Comparison of ENCODE assay signal across 12 cellular contexts in genomic region chr6:117919775-117920492, GRCh38. TPM values are rescaled to one million over a fixed set of nuclear protein-coding genes. Genes with fewer than 3 reads are reported as not detected.
A peak's percentile ranks its signal among the peaks of the same experiment; 100 is the strongest.
DNase-seq lines count a peak whose midpoint lies in the region; ATAC-seq, FAIRE-seq and TF ChIP-seq lines count a peak whose summit lies in the region.
"Had no signal": no experiment of that assay in that cellular context is flagged by ENCODE, and none has a peak within 500 bp of the region (broad histone marks: within the 10 kb centered on the region; RNA-seq: fewer than 3 reads in every experiment).

No MANE protein-coding gene starts in this region.

- H3K23ac ChIP-seq in H1 (ENCODE audit: insufficient read length) = no peak overlapping the region

- no peaks in the 10 kb centered on the region for H3K9me3 Mint-ChIP-seq in natural killer cell treated with Interleukin-12 subunit alpha and Interleukin-12 subunit beta and Interleukin-15 and Interleukin-18, amount 100 ng/mL, for 72 hours
- peaks cover under 1% of the 10 kb centered on the region for H3K9me3 Mint-ChIP-seq in activated CD4-positive, alpha-beta memory T cell treated with anti-CD3 and anti-CD28 coated beads for 36 hours

- no peak overlapping the region; the same call in 1 of the 2 replicates for H3K18ac ChIP-seq in H1 (ENCODE audit: extremely low read depth, low read length)

- peak overlapping the region; percentile 52 for H3K4me2 ChIP-seq in A549
- peak overlapping the region; percentile 78 to 87 for H3K4me2 ChIP-seq in H1 (ENCODE audit: insufficient read depth in 1 of 2, low read depth in 2 of 2, low read length in 2 of 2)

- H3K9ac ChIP-seq in H1 (replicated peaks in 1 of 4; ENCODE audit: extremely low read depth in 1 of 4, low read depth in 3 of 4, low read length in 3 of 4) = peak overlapping the region in 3 of 4 experiments; percentile 25 to 56 (median 49); a peak in 5 of 7 replicates

- intact Hi-C loops in activated CD4-positive, alpha-beta memory T cell treated with anti-CD3 and anti-CD28 coated beads for 36 hours (cut with micrococcal nuclease) = no loop called here

- H3K4me1 ChIP-seq in A549 (no peaks in the 10 kb centered on the region), H1 (replicated peaks in 1 of 4; ENCODE audit: control insufficient read depth in 3 of 4, insufficient read depth in 4 of 4, low read length in 3 of 4) (peaks cover 0 to 9% (median 5%) of the 10 kb centered on the region in 4 experiments; a peak in 4 of 7 replicates), small intestine (ENCODE audit: control insufficient read depth in 2 of 2, insufficient read depth in 1 of 2, low read depth in 1 of 2, low read length in 1 of 2) (no peaks in the 10 kb centered on the region)

- TF ChIP-seq EP300 in A549 (IDR thresholded peaks at IDR 0.05) (no peak), H1 (IDR thresholded peaks at IDR 0.05; ENCODE audit: borderline replicate concordance in 1 of 2, low read depth in 2 of 2, low read length in 2 of 2) (peak in 1 of 2 experiments; percentile 88; a peak in 1 of 3 replicates)

- H2BK20ac ChIP-seq in H1 (ENCODE audit: low read length) = peak overlapping the region; percentile 23; the same call in 1 of the 2 replicates

- H3K27me3 Mint-ChIP-seq in natural killer cell treated with Interleukin-12 subunit alpha and Interleukin-12 subunit beta and Interleukin-15 and Interleukin-18, amount 100 ng/mL, for 72 hours = peaks cover 0 to 3% of the 10 kb centered on the region in 2 donors
- peaks cover 8% of the 10 kb centered on the region for H3K27me3 Mint-ChIP-seq in activated CD4-positive, alpha-beta memory T cell treated with anti-CD3 and anti-CD28 coated beads for 36 hours

- H2BK120ac ChIP-seq in H1 (replicated peaks; ENCODE audit: low read depth, low read length) = no peak overlapping the region

- H3K36me3 Mint-ChIP-seq in natural killer cell treated with Interleukin-12 subunit alpha and Interleukin-12 subunit beta and Interleukin-15 and Interleukin-18, amount 100 ng/mL, for 72 hours = no peaks in the 10 kb centered on the region
- no peaks in the 10 kb centered on the region for H3K36me3 Mint-ChIP-seq in activated CD4-positive, alpha-beta memory T cell treated with anti-CD3 and anti-CD28 coated beads for 36 hours
- H3K36me3 Mint-ChIP-seq: activated naive CD8-positive, alpha-beta T cell treated with anti-CD3 and anti-CD28 coated beads, Interleukin-2, amount 10 ng/mL, durations not matched to agents 7 days and 5 days had no signal

- no peaks in the 10 kb centered on the region for H3K79me1 ChIP-seq in H1 (ENCODE audit: low read depth, low read length)

- no peak for TF ChIP-seq POLR2A in A549 (IDR thresholded peaks at IDR 0.05; ENCODE audit: low read length)
- TF ChIP-seq POLR2A in H1 (IDR thresholded peaks at IDR 0.05; ENCODE audit: control extremely low read depth in 1 of 2, low read depth in 2 of 2, low read length in 2 of 2) = no peak; a peak in 1 of 3 replicates

- no peak overlapping the region for H3K14ac ChIP-seq in H1 (ENCODE audit: insufficient read length)

- ATAC-seq in A549 (peak in 1 of 2 experiments; percentile 25; a peak in 3 of 6 replicates), GM18520 (IDR thresholded peaks at IDR 0.05; ENCODE audit: unreplicated experiment) (no peak)
- peak; percentile 24 to 52 for ATAC-seq in natural killer cell treated with Interleukin-12 subunit alpha and Interleukin-12 subunit beta and Interleukin-15 and Interleukin-18, amount 100 ng/mL, for 72 hours
- ATAC-seq: HCT116 had no signal

- H3K4me3 Mint-ChIP-seq in natural killer cell treated with Interleukin-12 subunit alpha and Interleukin-12 subunit beta and Interleukin-15 and Interleukin-18, amount 100 ng/mL, for 72 hours = no peak overlapping the region
- H3K4me3 Mint-ChIP-seq in activated CD4-positive, alpha-beta memory T cell treated with anti-CD3 and anti-CD28 coated beads for 36 hours = no peak overlapping the region
- H3K4me3 Mint-ChIP-seq: activated naive CD8-positive, alpha-beta T cell treated with anti-CD3 and anti-CD28 coated beads, Interleukin-2, amount 10 ng/mL, durations not matched to agents 7 days and 5 days had no signal

- H3K27ac Mint-ChIP-seq in natural killer cell treated with Interleukin-12 subunit alpha and Interleukin-12 subunit beta and Interleukin-15 and Interleukin-18, amount 100 ng/mL, for 72 hours = no peak overlapping the region
- no peak overlapping the region for H3K27ac Mint-ChIP-seq in activated CD4-positive, alpha-beta memory T cell treated with anti-CD3 and anti-CD28 coated beads for 36 hours
- H3K27ac Mint-ChIP-seq: activated naive CD8-positive, alpha-beta T cell treated with anti-CD3 and anti-CD28 coated beads, Interleukin-2, amount 10 ng/mL, durations not matched to agents 7 days and 5 days had no signal

- CTCF ChIA-PET in A549 (lab: Yijun Ruan, JAX) (interaction anchor here (1.7 kb wide), 1 partner anchor 13 kb away, joined by 3 read pairs; the partner anchor contains the start of gene SLC35F1), H1 (lab: Charles Lee; ENCODE audit: partially characterized antibody) (interaction anchor here (0.7 to 3.3 kb wide), 13 partner anchors 11 to 660 kb away, joined by 3 to 14 read pairs (median 4); no protein-coding TSS in a partner anchor)
- CTCF ChIA-PET in activated CD4-positive, alpha-beta memory T cell treated with anti-CD3 and anti-CD28 coated beads for 36 hours (lab: Charles Lee) = no interaction called here

- TF ChIP-seq CTCF in A549 (IDR thresholded peaks at IDR 0.05) (no peak), H1 (IDR thresholded peaks at IDR 0.05; ENCODE audit: control extremely low read depth in 1 of 3, insufficient read depth in 1 of 3, low read depth in 1 of 3, low read length in 3 of 3) (no peak)

- H3K4me1 Mint-ChIP-seq in natural killer cell treated with Interleukin-12 subunit alpha and Interleukin-12 subunit beta and Interleukin-15 and Interleukin-18, amount 100 ng/mL, for 72 hours (ENCODE audit: low read depth in 2 of 2) = no peaks in the 10 kb centered on the region
- H3K4me1 Mint-ChIP-seq in activated CD4-positive, alpha-beta memory T cell treated with anti-CD3 and anti-CD28 coated beads for 36 hours (ENCODE audit: low read depth) = no peaks in the 10 kb centered on the region
- H3K4me1 Mint-ChIP-seq: activated naive CD8-positive, alpha-beta T cell treated with anti-CD3 and anti-CD28 coated beads, Interleukin-2, amount 10 ng/mL, durations not matched to agents 7 days and 5 days had no signal

- H4K91ac ChIP-seq in H1 (replicated peaks; ENCODE audit: insufficient read length, low read length) = no peak overlapping the region

- no peak overlapping the region for H2AK5ac ChIP-seq in H1 (ENCODE audit: low read depth, low read length)

- no peak overlapping the region; the same call in 1 of the 2 replicates for H2BK12ac ChIP-seq in H1 (ENCODE audit: low read depth, low read length)

- peaks cover 6% of the 10 kb centered on the region; the same call in 1 of the 2 replicates for H3K23me2 ChIP-seq in H1 (ENCODE audit: low read depth, low read length)

- H2BK15ac ChIP-seq in H1 (ENCODE audit: low read length) = no peak overlapping the region

- no peak overlapping the region for H4K5ac ChIP-seq in H1 (ENCODE audit: insufficient read length, low read depth, low read length)

- no peaks in the 10 kb centered on the region for H3K36me3 ChIP-seq in H1 (ENCODE audit: control insufficient read depth in 2 of 4, insufficient read depth in 4 of 4, low read length in 3 of 4)
- no peaks in the 10 kb centered on the region for H3K36me3 ChIP-seq in small intestine (ENCODE audit: control insufficient read depth in 2 of 2, insufficient read depth in 2 of 2, low read length in 2 of 2)

- POLR2A ChIA-PET in A549 (lab: Yijun Ruan, JAX) (no interaction called here), H1 (lab: Charles Lee; ENCODE audit: partially characterized antibody) (interaction anchor here (0.8 to 1.3 kb wide), 4 partner anchors 10 to 14 kb away, joined by 3 to 7 read pairs (median 3); no protein-coding TSS in a partner anchor)
- POLR2A ChIA-PET in activated CD4-positive, alpha-beta memory T cell treated with anti-CD3 and anti-CD28 coated beads for 36 hours (lab: Charles Lee) = no interaction called here

- TF ChIP-seq RAD21 in A549 (conservative IDR thresholded peaks at IDR 0.05 in 1 of 2, IDR thresholded peaks at IDR 0.05 in 1 of 2) (no peak), H1 (IDR thresholded peaks at IDR 0.05 in 1 of 2, conservative IDR thresholded peaks at IDR 0.05 in 1 of 2; ENCODE audit: low read depth in 2 of 2, low read length in 2 of 2) (0 out of 4 replicates have a peak, but pooled peaks of 1 of the 2 experiments have one; percentile 1)

- H3K4ac ChIP-seq in H1 (replicated peaks; ENCODE audit: insufficient read length, low read depth, low read length) = no peak overlapping the region

- H3K79me2 ChIP-seq in H1 (ENCODE audit: control insufficient read depth in 1 of 2, insufficient read depth in 2 of 2, low read length in 2 of 2) = no peaks in the 10 kb centered on the region

- H2BK5ac ChIP-seq in H1 (ENCODE audit: low read depth, low read length) = no peak overlapping the region; the same call in 1 of the 2 replicates

- no peak for FAIRE-seq in A549 (lab: Jason Lieb, UNC)
- FAIRE-seq in H1 (lab: Jason Lieb, UNC) = peak; percentile 36
- FAIRE-seq in small intestine (lab: Jason Lieb, UNC) = no peak

- no peak overlapping the region for H3K56ac ChIP-seq in H1 (replicated peaks; ENCODE audit: insufficient read length, low read depth, low read length)

- H4K8ac ChIP-seq in H1 (ENCODE audit: extremely low read depth, insufficient read depth, low read length) = no peak overlapping the region; the same call in 1 of the 2 replicates

- H3K27me3 ChIP-seq in H1 (replicated peaks in 1 of 4; ENCODE audit: control insufficient read depth in 3 of 4, extremely low read depth in 1 of 4, insufficient read depth in 3 of 4, low read length in 3 of 4) = peaks cover 5 to 22% (median 19%) of the 10 kb centered on the region in 4 experiments; a peak in 6 of 7 replicates
- H3K27me3 ChIP-seq in small intestine (ENCODE audit: control insufficient read depth in 2 of 2, insufficient read depth in 2 of 2, low read length in 2 of 2) = peaks cover 0 to 2% of the 10 kb centered on the region in 2 donors

- peaks cover 3 to 15% of the 10 kb centered on the region in 2 experiments for H4K20me1 ChIP-seq in H1 (replicated peaks in 1 of 2; ENCODE audit: control insufficient read depth in 1 of 2, insufficient read depth in 2 of 2, low read length in 2 of 2)

- H3K9me3 ChIP-seq in A549 (no peaks in the 10 kb centered on the region), H1 (ENCODE audit: insufficient read depth in 2 of 2, low read depth in 1 of 2, low read length in 1 of 2) (no peaks in the 10 kb centered on the region), small intestine (ENCODE audit: control insufficient read depth, low read depth) (no peaks in the 10 kb centered on the region)

- no peak overlapping the region for H2AFZ ChIP-seq in H1 (ENCODE audit: low read length)

- H3K4me3 ChIP-seq in A549 (no peak overlapping the region), H1 (ENCODE audit: extremely low read depth in 1 of 4, insufficient read depth in 2 of 4, low read depth in 3 of 4, low read length in 4 of 4) (peak overlapping the region; percentile 40 to 70 (median 48)), small intestine (ENCODE audit: low read depth in 1 of 2, low read length in 2 of 2) (peak overlapping the region in 1 of 2 donors; percentile 4)

- no peak overlapping the region for H3K27ac ChIP-seq in A549
- peak overlapping the region; percentile 47; the same call in 1 of the 2 replicates for H3K27ac ChIP-seq in H1 (ENCODE audit: low read depth, low read length)
- no peak overlapping the region for H3K27ac ChIP-seq in small intestine (ENCODE audit: low read depth in 1 of 2, low read length in 1 of 2)

- DNase-seq in A549 (ENCODE audit: low read depth in 1 of 2, low spot score in 1 of 2) = no peak
- DNase-seq in NCI-H1105 treated with DMSO at 0.1 percent for 48 hours (lab: John Stamatoyannopoulos, UW) = peak; percentile 15
- DNase-seq in H1 (ENCODE audit: low read depth in 1 of 2, low spot score in 2 of 2) = peak in 1 of 2 experiments; percentile 82
- no peak for DNase-seq in natural killer cell treated with Interleukin-12 subunit alpha and Interleukin-12 subunit beta and Interleukin-15 and Interleukin-18, amount 100 ng/mL, for 72 hours (ENCODE audit: low spot score)
- DNase-seq in small intestine = no peak
- no peak for DNase-seq in activated CD4-positive, alpha-beta memory T cell treated with anti-CD3 and anti-CD28 coated beads for 36 hours
- DNase-seq in Kasumi-1 (lab: John Stamatoyannopoulos, UW) = no peak
- DNase-seq: activated naive CD8-positive, alpha-beta T cell treated with anti-CD3 and anti-CD28 coated beads, Interleukin-2, amount 10 ng/mL, durations not matched to agents 7 days and 5 days had no signal

- 10% methylated on average over 19 of the region's 37 CpGs for WGBS in A549 (ENCODE audit: missing lambda C conversion rate)
- WGBS in H1 (ENCODE audit: extremely low coverage in 1 of 2, insufficient coverage in 1 of 2, insufficient read length in 1 of 2, insufficient replicate concordance in 2 of 2, low coverage in 1 of 2, low lambda C conversion rate in 2 of 2, missing lambda C conversion rate in 1 of 2), 2 experiments = 2% methylated on average over 37 of the region's 37 CpGs; no CpG with 5 or more reads in 1 of the 2 experiments
- 4 to 9% (median 7%) methylated on average over 31 to 37 of the region's 37 CpGs for WGBS in small intestine, 3 donors

RNA-seq across cellular contexts. Expression of gene SLC35F1, which starts 12.9 kb away (rescaled TPM):
- 0.01 and 0.03 TPM in 2 replicates for polyA plus RNA-seq in A549 (2011; rRNA removed)
- not detected in 2 replicates for polyA plus RNA-seq in A549 (2012; cell fraction: cytosol; rRNA removed)
- not detected in 2 replicates for polyA plus RNA-seq in A549 (2012; cell fraction: nucleus; rRNA removed)
- polyA plus RNA-seq in A549 (2017; fragmentation: RNase III; extraction: RNeasy Plus Mini Kit Qiagen cat#74134 plus additional on column Dnase treatment) = 0.01 to 0.03 TPM in 2 of 3 replicates, not detected in the other
- polyA minus RNA-seq in A549 (2011; rRNA and poly(A)+ RNA removed) = 0.08 TPM in 1 of 2 replicates, not detected in the other
- 8.3 and 10.0 TPM in 2 replicates for total RNA-seq in H1 (2021; fragmentation: NEBNext Ultra II Directional; extraction: Animal tissue kit (Norgen Biotek cat#: 25700))
- 5.4 and 7.0 TPM in 2 replicates for polyA plus RNA-seq in H1 (2011; rRNA removed)
- 5.3 TPM for polyA plus RNA-seq in H1 (2011; cell fraction: cytosol; rRNA removed)
- polyA plus RNA-seq in H1 (2011; cell fraction: nucleus; rRNA removed) = 2.6 TPM
- polyA plus RNA-seq in H1 (2012, experiment 1 of 2) = 3.9 to 6.4 TPM (median 5.4 TPM) in 4 replicates
- polyA plus RNA-seq in H1 (2012, experiment 2 of 2) = 1.3 TPM
- polyA plus RNA-seq in H1 (2013, experiment 1 of 2) = 7.4 TPM
- 9.3 TPM for polyA plus RNA-seq in H1 (2013, experiment 2 of 2)
- polyA minus RNA-seq in H1 (2011; rRNA and poly(A)+ RNA removed) = 13.9 and 16.4 TPM in 2 replicates
- 7.6 TPM for polyA minus RNA-seq in H1 (2011; cell fraction: cytosol; rRNA and poly(A)+ RNA removed)
- polyA minus RNA-seq in H1 (2011; cell fraction: nucleus; rRNA and poly(A)+ RNA removed) = 8.0 TPM
- not detected for total RNA-seq in natural killer cell treated with Interleukin-12 subunit alpha and Interleukin-12 subunit beta and Interleukin-15 and Interleukin-18, amount 100 ng/mL, for 72 hours
- under 1 TPM in 2 of 3 donors, not detected in 1; 0.27 to 0.85 TPM for polyA plus RNA-seq in small intestine
- total RNA-seq in activated CD4-positive, alpha-beta memory T cell treated with anti-CD3 and anti-CD28 coated beads for 36 hours = under 1 TPM; 0.14 to 0.19 TPM
- total RNA-seq: activated naive CD8-positive, alpha-beta T cell treated with anti-CD3 and anti-CD28 coated beads, Interleukin-2, amount 10 ng/mL, durations not matched to agents 7 days and 5 days; mononuclear cell; NCI-H460 had no signal

Comparison
In these comparisons a context has a peak if more than half of its experiments do, and no peak if none do; other contexts are left out.
1. Of the 18 proteins assayed by ChIP-seq in both H1 and A549: peak only in H1: HDAC2 and KDM1A; only in A549: none; in both: none; in neither: 14; mixed calls (peak in some experiments, not most) for 2.